Comparison of ENCODE assay signal across 8 cellular contexts in the genomic region with DNA sequence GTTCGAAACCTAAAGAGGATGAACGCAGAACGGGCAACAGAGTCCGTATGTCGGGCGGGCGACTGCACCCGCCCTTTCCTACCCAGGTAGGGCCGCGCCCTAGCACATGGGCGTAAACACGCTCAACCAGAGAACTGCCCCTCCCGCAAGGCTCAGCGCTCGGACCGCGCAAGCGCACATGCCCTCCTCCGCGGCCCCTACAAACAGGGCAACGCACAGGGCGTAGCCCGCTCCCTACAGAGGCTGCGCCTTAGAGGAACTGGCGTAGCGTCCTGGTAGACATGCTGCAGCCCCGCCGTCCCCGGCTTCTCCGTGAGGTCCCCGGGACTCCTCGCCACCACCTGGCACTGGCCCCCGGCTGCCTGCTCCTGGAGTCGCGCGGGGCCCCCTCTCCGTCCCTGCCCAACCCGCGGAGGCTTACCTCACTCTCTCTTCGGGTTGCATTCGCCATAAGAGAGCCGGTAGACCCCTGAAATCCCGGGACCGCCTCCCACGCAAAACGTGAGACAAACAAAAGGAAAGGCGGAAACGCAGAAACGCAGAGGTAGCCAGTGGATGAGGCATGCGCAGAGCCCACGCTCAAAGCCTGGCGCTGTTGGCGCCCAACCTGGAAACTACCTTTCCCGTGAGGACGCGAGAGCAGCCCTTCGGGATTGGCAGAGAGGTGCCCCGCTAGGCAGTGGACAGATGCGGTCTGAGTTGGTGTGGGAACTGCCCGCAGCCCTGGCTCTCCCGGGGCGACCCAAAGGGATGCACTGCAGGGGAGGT. TPM values are rescaled to one million over a fixed set of nuclear protein-coding genes. Genes with fewer than 3 reads are reported as not detected.
DNase-seq lines count a peak whose midpoint lies in the region; ATAC-seq and TF ChIP-seq lines count a peak whose summit lies in the region.

TSS of gene ZNF33B (minus strand) at position 518 of the 768 bp plus-strand sequence. CDS start 1,642 bp downstream, outside the sequence.

- peak within 1 kb of the TSS; percentile 98 for H3K27ac ChIP-seq in left lung

- CTCF ChIA-PET in activated CD4-positive, alpha-beta T cell treated with anti-CD3 and anti-CD28 coated beads, Interleukin-2, amount 10 ng/mL, durations not matched to agents 7 days and 5 days (lab: Charles Lee) = no interaction called here

- intact Hi-C loops in CD14-positive monocyte (cut with micrococcal nuclease) = no loop called here
- intact Hi-C loops in left lung (cut with DNase I) = no loop called here

- peaks cover 21% of the 10 kb centered on the region for H3K4me1 Mint-ChIP-seq in CD14-positive monocyte
- H3K4me1 Mint-ChIP-seq in activated CD4-positive, alpha-beta T cell treated with anti-CD3 and anti-CD28 coated beads, Interleukin-2, amount 10 ng/mL, durations not matched to agents 7 days and 5 days = peaks cover 32% of the 10 kb centered on the region

- ATAC-seq in GM19395 (IDR thresholded peaks at IDR 0.05; ENCODE audit: unreplicated experiment) (peak; percentile 93), HG03558 (IDR thresholded peaks at IDR 0.05; ENCODE audit: extremely low read depth, unreplicated experiment) (peak; percentile 95), left lung (peak; percentile 98)

- peaks cover 14 to 18% of the 10 kb centered on the region in 2 donors for H3K36me3 Mint-ChIP-seq in CD14-positive monocyte
- H3K36me3 Mint-ChIP-seq in activated CD4-positive, alpha-beta T cell treated with anti-CD3 and anti-CD28 coated beads, Interleukin-2, amount 10 ng/mL, durations not matched to agents 7 days and 5 days (ENCODE audit: low read depth) = peaks cover 38% of the 10 kb centered on the region

- TF ChIP-seq CTCF in CD14-positive monocyte (IDR thresholded peaks at IDR 0.05) = no peak
- no peak for TF ChIP-seq CTCF in left lung (IDR thresholded peaks at IDR 0.05)

- peak within 1 kb of the TSS; percentile 75 to 87 for H3K4me3 ChIP-seq in left lung

- no peaks in the 10 kb centered on the region for H3K27me3 ChIP-seq in left lung

- DNase-seq in CD14-positive monocyte (ENCODE audit: low spot score) = peak; percentile 69
- DNase-seq in NCI-H748 (lab: John Stamatoyannopoulos, UW; ENCODE audit: unreplicated experiment) = peak; percentile 96
- DNase-seq in activated CD4-positive, alpha-beta T cell treated with anti-CD3 and anti-CD28 coated beads, Interleukin-2, amount 10 ng/mL, durations not matched to agents 7 days and 5 days = peak; percentile 96
- DNase-seq in dedifferentiated amniotic fluid mesenchymal stem cell (ENCODE audit: extremely low spot score) = peak; percentile 79
- DNase-seq in left lung = peak; percentile 96 to 98
- peak; percentile 91 for DNase-seq in stimulated activated CD4-positive, alpha-beta T cell treated with anti-CD3 and anti-CD28 coated beads, Interleukin-2, amount 100 ng/mL, for 4 hours (ENCODE audit: low read depth)

- H3K4me3 Mint-ChIP-seq in CD14-positive monocyte = peak within 1 kb of the TSS; percentile 95 to 97
- peak within 1 kb of the TSS; percentile 93 for H3K4me3 Mint-ChIP-seq in activated CD4-positive, alpha-beta T cell treated with anti-CD3 and anti-CD28 coated beads, Interleukin-2, amount 10 ng/mL, durations not matched to agents 7 days and 5 days

- H3K27me3 Mint-ChIP-seq in CD14-positive monocyte (ENCODE audit: low read depth in 3 of 3) = peaks cover 0 to 3% (median 1%) of the 10 kb centered on the region in 3 donors
- H3K27me3 Mint-ChIP-seq in activated CD4-positive, alpha-beta T cell treated with anti-CD3 and anti-CD28 coated beads, Interleukin-2, amount 10 ng/mL, durations not matched to agents 7 days and 5 days = no peaks in the 10 kb centered on the region

- peaks cover 0 to 10% of the 10 kb centered on the region in 2 donors for H3K4me1 ChIP-seq in left lung

- POLR2A ChIA-PET in activated CD4-positive, alpha-beta T cell treated with anti-CD3 and anti-CD28 coated beads, Interleukin-2, amount 10 ng/mL, durations not matched to agents 7 days and 5 days (lab: Charles Lee) = no interaction called here

- H3K9me3 Mint-ChIP-seq in CD14-positive monocyte = peaks cover 0 to 2% (median 0%) of the 10 kb centered on the region in 7 donors
- peaks cover 2% of the 10 kb centered on the region for H3K9me3 Mint-ChIP-seq in activated CD4-positive, alpha-beta T cell treated with anti-CD3 and anti-CD28 coated beads, Interleukin-2, amount 10 ng/mL, durations not matched to agents 7 days and 5 days

- peaks cover 0 to 17% of the 10 kb centered on the region in 2 donors for H3K36me3 ChIP-seq in left lung

- H3K9me3 ChIP-seq in left lung = no peaks in the 10 kb centered on the region

- peak within 1 kb of the TSS; percentile 84 to 94 (median 91) for H3K27ac Mint-ChIP-seq in CD14-positive monocyte
- peak within 1 kb of the TSS; percentile 98 for H3K27ac Mint-ChIP-seq in activated CD4-positive, alpha-beta T cell treated with anti-CD3 and anti-CD28 coated beads, Interleukin-2, amount 10 ng/mL, durations not matched to agents 7 days and 5 days

RNA-seq across cellular contexts. Expression of gene ZNF33B, which starts in this region (rescaled TPM):
- 1 to 10 TPM; 3.2 to 3.8 TPM for polyA plus RNA-seq in CD14-positive monocyte
- total RNA-seq in activated CD4-positive, alpha-beta T cell treated with anti-CD3 and anti-CD28 coated beads, Interleukin-2, amount 10 ng/mL, durations not matched to agents 7 days and 5 days = 10 to 100 TPM; 32.9 to 34.9 TPM
- 10 to 100 TPM; 21.0 to 25.5 TPM for total RNA-seq in left lung

Comparison
In these comparisons a context has a peak if more than half of its experiments do, and no peak if none do; other contexts are left out.
1. Peak in every context shown above with its lines: DNase-seq, ATAC-seq, H3K4me3 ChIP-seq and H3K27ac ChIP-seq.